8 cellular contexts compared by ENCODE assay signal in genomic region chr10:98135222-98135899, GRCh38. TPM values are rescaled to one million over a fixed set of nuclear protein-coding genes. Genes with fewer than 3 reads are reported as not detected.
A peak's percentile ranks its signal among the peaks of the same experiment; 100 is the strongest.
DNase-seq lines count a peak whose midpoint lies in the region; ATAC-seq and TF ChIP-seq lines count a peak whose summit lies in the region.

No MANE protein-coding gene starts in this region.

- H3K27ac Mint-ChIP-seq in T-cell = peak overlapping the region; percentile 93 to 97
- no peak overlapping the region for H3K27ac Mint-ChIP-seq in glutamatergic neuron (ENCODE audit: unreplicated experiment)

- H3K4me3 ChIP-seq in AG10803 (ENCODE audit: low read length) (peak overlapping the region; percentile 94), gastrocnemius medialis (peak overlapping the region; percentile 80 to 97 (median 90))

- H3K4me3 Mint-ChIP-seq in T-cell (peak overlapping the region; percentile 81 to 88 (median 86)), glutamatergic neuron (ENCODE audit: unreplicated experiment) (peak overlapping the region; percentile 80)

- peak overlapping the region; percentile 89 to 94 (median 90) for H3K27ac ChIP-seq in gastrocnemius medialis

- DNase-seq in AG10803 (ENCODE audit: low read depth) = peak; percentile 21
- DNase-seq in T-cell = no peak
- DNase-seq in glutamatergic neuron = no peak
- no peak for DNase-seq in gastrocnemius medialis
- no peak for DNase-seq in NCI-H446 treated with DMSO at 0.1 percent for 48 hours (lab: John Stamatoyannopoulos, UW)
- no peak for DNase-seq in GM13976 (ENCODE audit: low spot score)

- CTCF ChIA-PET in T-cell (lab: Charles Lee) = interaction anchor here in 1 of 2 donors (1.1 kb wide), 1 partner anchor 36 kb away, joined by 8 read pairs; no protein-coding TSS in a partner anchor

- H3K27me3 Mint-ChIP-seq in T-cell (no peaks in the 10 kb centered on the region), glutamatergic neuron (ENCODE audit: unreplicated experiment) (no peaks in the 10 kb centered on the region)

- H3K36me3 Mint-ChIP-seq in T-cell = peaks cover 3% of the 10 kb centered on the region
- peaks cover 5% of the 10 kb centered on the region for H3K36me3 Mint-ChIP-seq in glutamatergic neuron (ENCODE audit: unreplicated experiment)

- TF ChIP-seq POLR2A in gastrocnemius medialis (IDR thresholded peaks at IDR 0.05) = no peak

- H3K9me3 ChIP-seq in gastrocnemius medialis = no peaks in the 10 kb centered on the region

- POLR2A ChIA-PET in T-cell (lab: Charles Lee) = interaction anchor here (0.6 kb wide), 2 partner anchors 9 to 1596 kb away, joined by 3 read pairs; no protein-coding TSS in a partner anchor

- H3K27me3 ChIP-seq in gastrocnemius medialis = no peaks in the 10 kb centered on the region

- intact Hi-C loops in gastrocnemius medialis (cut with DNase I; ENCODE audit: low total_unique reads) = no loop called here

- H3K4me1 Mint-ChIP-seq in T-cell (peaks cover 56 to 63% (median 57%) of the 10 kb centered on the region in 3 donors), glutamatergic neuron (ENCODE audit: low read depth, unreplicated experiment) (peaks cover 11% of the 10 kb centered on the region)

- no peaks in the 10 kb centered on the region for H3K36me3 ChIP-seq in gastrocnemius medialis

- H3K9me3 Mint-ChIP-seq in T-cell (no peaks in the 10 kb centered on the region), glutamatergic neuron (ENCODE audit: unreplicated experiment) (peaks cover 2% of the 10 kb centered on the region)

- peak; percentile 13 for ATAC-seq in GM21390 (IDR thresholded peaks at IDR 0.05; ENCODE audit: unreplicated experiment)
- no peak for ATAC-seq in T-cell (replicated peaks in 1 of 4)
- ATAC-seq in gastrocnemius medialis = no peak
- ATAC-seq in activated CD4-positive, CD25-positive, alpha-beta regulatory T cell treated with anti-CD3 and anti-CD28 coated beads, Interleukin-2, amount 50 U/mL, for 24 hours = no peak

- TF ChIP-seq CTCF in AG10803 (conservative IDR thresholded peaks at IDR 0.05; ENCODE audit: low read length) (no peak), glutamatergic neuron (IDR thresholded peaks at IDR 0.05; ENCODE audit: partially characterized antibody, unreplicated experiment) (no peak), gastrocnemius medialis (IDR thresholded peaks at IDR 0.05 in 4 of 5, conservative IDR thresholded peaks at IDR 0.05 in 1 of 5) (no peak), GM13976 (IDR thresholded peaks at IDR 0.05; ENCODE audit: borderline replicate concordance, control extremely low read depth, extremely low read depth, insufficient read depth, missing control alignments) (no peak)

- in situ Hi-C loops in gastrocnemius medialis (cut with MboI; ENCODE audit: low sequenced_read_pairs in 4 of 4) = no loop called here
- in situ Hi-C loops in GM13976 (cut with MboI; ENCODE audit: low sequenced_read_pairs, unreplicated experiment) = no loop called here

- peaks cover 22 to 36% of the 10 kb centered on the region in 2 donors for H3K4me1 ChIP-seq in gastrocnemius medialis

RNA-seq across cellular contexts. Expression of gene R3HCC1L, which starts 0.9 kb away (rescaled TPM):
- 10 to 100 TPM; 21.5 to 23.4 (median 22.6) TPM for total RNA-seq in T-cell
- 13.6 TPM for total RNA-seq in glutamatergic neuron (ENCODE audit: unreplicated experiment)
- total RNA-seq in gastrocnemius medialis = 10 to 100 TPM in 2 of 4 donors, 1 to 10 TPM in 2; 6.7 to 10.8 (median 10.1) TPM
